8 cellular contexts compared by ENCODE assay signal in genomic region chr10:114470956-114471905, GRCh38.
DNase-seq lines count a peak whose midpoint lies in the region; ATAC-seq and TF ChIP-seq lines count a peak whose summit lies in the region.

No MANE protein-coding gene starts in this region.

- no peak overlapping the region for H3K4ac ChIP-seq in IMR-90 (ENCODE audit: low read depth, low read length)

- H3K23ac ChIP-seq in IMR-90 (ENCODE audit: low read depth, low read length) = no peak overlapping the region

- WGBS in IMR-90 (ENCODE audit: extremely low coverage in 2 of 2, insufficient read length in 1 of 2), 2 experiments = no CpG with 5 or more reads among the region's 11 CpGs
- 33 to 38% (median 37%) methylated on average over 11 of the region's 11 CpGs for WGBS in ovary, 3 donors
- WGBS in transverse colon (ENCODE audit: low coverage in 1 of 2), 2 donors = 34 to 59% methylated on average over 3 to 11 of the region's 11 CpGs

- H3K9me1 ChIP-seq in IMR-90 (ENCODE audit: insufficient read depth, low read length) = no peaks in the 10 kb centered on the region

- H3K27me3 ChIP-seq in IMR-90 (ENCODE audit: control insufficient read depth, insufficient read depth, low read length) (peaks cover 2% of the 10 kb centered on the region; the same call in 1 of the 2 replicates), ovary (no peaks in the 10 kb centered on the region), transverse colon (no peaks in the 10 kb centered on the region)

- H4K5ac ChIP-seq in IMR-90 (ENCODE audit: low read depth, low read length) = no peak overlapping the region

- intact Hi-C loops in IMR-90 (cut with micrococcal nuclease) = loop anchor here (1.0 to 2.0 kb wide), 4 partner anchors 77 to 316 kb away; no protein-coding TSS in a partner anchor
- intact Hi-C loops in ovary (cut with DNase I) = loop anchor here (2.0 to 10.0 kb wide), 3 partner anchors 71 to 314 kb away; no protein-coding TSS in a partner anchor
- intact Hi-C loops in transverse colon (cut with DNase I; ENCODE audit: low total_unique reads) = no loop called here

- no peaks in the 10 kb centered on the region for H3K9me3 ChIP-seq in IMR-90 (ENCODE audit: control insufficient read depth, insufficient read depth, low read length)
- H3K9me3 ChIP-seq in ovary = no peaks in the 10 kb centered on the region
- H3K9me3 ChIP-seq in transverse colon = no peaks in the 10 kb centered on the region

- no peak overlapping the region for H3K4me3 ChIP-seq in IMR-90 (ENCODE audit: insufficient read depth, low read depth, low read length)
- H3K4me3 ChIP-seq in foreskin fibroblast (ENCODE audit: low read depth in 1 of 2, low read length in 2 of 2) = no peak overlapping the region
- no peak overlapping the region for H3K4me3 ChIP-seq in ovary
- H3K4me3 ChIP-seq in transverse colon = no peak overlapping the region

- H3K18ac ChIP-seq in IMR-90 (ENCODE audit: low read depth, low read length) = no peak overlapping the region

- no peak overlapping the region for H3K14ac ChIP-seq in IMR-90 (replicated peaks; ENCODE audit: low read depth, low read length)

- in situ Hi-C loops in IMR-90 (cut with MboI; ENCODE audit: low sequenced_read_pairs) (loop anchor here (5.0 to 25.0 kb wide), 4 partner anchors 76 to 666 kb away; no protein-coding TSS in a partner anchor), transverse colon (cut with MboI; ENCODE audit: low pct_ligation_motif_present in 1 of 4, low pct_unique_long_range_greater_than_20kb in 1 of 4, low sequenced_read_pairs in 3 of 4) (loop anchor here in 3 of 4 donors (5.0 to 25.0 kb wide), 5 partner anchors 76 to 316 kb away; no protein-coding TSS in a partner anchor)

- no peak overlapping the region for H3K9ac ChIP-seq in IMR-90 (ENCODE audit: low read depth, low read length)

- H3K4me1 ChIP-seq in IMR-90 (ENCODE audit: control insufficient read depth, insufficient read depth, low read length) = no peaks in the 10 kb centered on the region
- peaks cover 2% of the 10 kb centered on the region for H3K4me1 ChIP-seq in ovary (ENCODE audit: insufficient read depth)
- peaks cover 0 to 26% (median 10%) of the 10 kb centered on the region in 4 donors for H3K4me1 ChIP-seq in transverse colon

- H2AK5ac ChIP-seq in IMR-90 (ENCODE audit: low read depth, low read length) = no peak overlapping the region

- no peak overlapping the region for H2BK20ac ChIP-seq in IMR-90 (ENCODE audit: low read depth, low read length)

- ATAC-seq in GM21576 (IDR thresholded peaks at IDR 0.05; ENCODE audit: unreplicated experiment) = peak; percentile 89
- peak; percentile 98 for ATAC-seq in IMR-90 (ENCODE audit: low read depth)

- no peak overlapping the region for H3K56ac ChIP-seq in IMR-90 (ENCODE audit: extremely low read depth, insufficient read depth, low read length)

- no peak overlapping the region for H2AK9ac ChIP-seq in IMR-90 (replicated peaks; ENCODE audit: low read depth, low read length, poor library complexity)

- H2BK5ac ChIP-seq in IMR-90 (ENCODE audit: low read depth, low read length, poor library complexity, severe bottlenecking) = no peak overlapping the region

- TF ChIP-seq POLR2A in IMR-90 (IDR thresholded peaks at IDR 0.05; ENCODE audit: low read depth, low read length) (no peak), ovary (IDR thresholded peaks at IDR 0.05) (no peak), transverse colon (IDR thresholded peaks at IDR 0.05) (no peak)

- DNase-seq in ELF-1 (ENCODE audit: low read depth, low spot score) = peak; percentile 50
- DNase-seq in IMR-90 = peak; percentile 77
- DNase-seq in RPMI7951 (ENCODE audit: low read depth) = peak; percentile 52
- DNase-seq in activated effector memory CD4-positive, alpha-beta T cell treated with Interleukin-2 at 50 U/mL for 16 hours = peak; percentile 46
- peak; percentile 56 to 87 for DNase-seq in foreskin fibroblast
- DNase-seq in ovary = peak; percentile 58 to 76 (median 72)
- DNase-seq in transverse colon = peak; percentile 74

- H4K20me1 ChIP-seq in IMR-90 (ENCODE audit: insufficient read depth, low read length) = peaks cover 5% of the 10 kb centered on the region; the same call in 1 of the 2 replicates

- H3K4me2 ChIP-seq in IMR-90 (ENCODE audit: low read depth, low read length) = no peak overlapping the region

- H3K79me1 ChIP-seq in IMR-90 (ENCODE audit: low read depth in 1 of 2, low read length in 2 of 2) = no peaks in the 10 kb centered on the region; a peak in 1 of 4 replicates

- POLR2A ChIA-PET in IMR-90 (lab: Charles Lee; ENCODE audit: unreplicated experiment) = no interaction called here

- H2BK15ac ChIP-seq in IMR-90 (ENCODE audit: low read depth, low read length) = no peak overlapping the region

- CTCF ChIA-PET in IMR-90 (lab: Yijun Ruan, JAX) = interaction anchor here (0.6 to 2.1 kb wide), 14 partner anchors 11 to 308 kb away, joined by 3 to 8 read pairs (median 4); no protein-coding TSS in a partner anchor

- H3K27ac ChIP-seq in IMR-90 (ENCODE audit: insufficient read depth, low read length) = no peak overlapping the region
- H3K27ac ChIP-seq in ovary = peak overlapping the region; percentile 15 to 43
- H3K27ac ChIP-seq in transverse colon = peak overlapping the region; percentile 41 to 64 (median 46)

- H3K36me3 ChIP-seq in IMR-90 (ENCODE audit: control insufficient read depth, insufficient read depth, low read length) (no peaks in the 10 kb centered on the region), ovary (no peaks in the 10 kb centered on the region), transverse colon (no peaks in the 10 kb centered on the region)

- no peak overlapping the region for H2BK120ac ChIP-seq in IMR-90 (ENCODE audit: low read depth, low read length)

- TF ChIP-seq RAD21 in IMR-90 (IDR thresholded peaks at IDR 0.05; ENCODE audit: low read length) = peak; percentile 83

- TF ChIP-seq EP300 in ovary (IDR thresholded peaks at IDR 0.05) (no peak), transverse colon (IDR thresholded peaks at IDR 0.05; ENCODE audit: low read depth) (no peak)

- no TSS peak for BruUV-seq in IMR-90 (replicated peaks; lab: Mats Ljungman, UMichigan)

- H2AFZ ChIP-seq in IMR-90 (replicated peaks; ENCODE audit: low read length, poor library complexity) = no peak overlapping the region

- dilution Hi-C loops in IMR-90 (cut with HindIII; ENCODE audit: low sequenced_read_pairs, unreplicated experiment) = no loop called here

- H4K91ac ChIP-seq in IMR-90 (ENCODE audit: insufficient read depth, low read depth, low read length) = no peak overlapping the region

- no peak overlapping the region for H4K8ac ChIP-seq in IMR-90 (ENCODE audit: low read depth in 2 of 2, low read length in 2 of 2)

- peak; percentile 86 for TF ChIP-seq CTCF in IMR-90 (conservative IDR thresholded peaks at IDR 0.05; ENCODE audit: low read depth, low read length)
- peak; percentile 92 for TF ChIP-seq CTCF in foreskin fibroblast (IDR thresholded peaks at IDR 0.05; ENCODE audit: low read depth, low read length)
- peak; percentile 68 to 82 (median 79) for TF ChIP-seq CTCF in ovary (IDR thresholded peaks at IDR 0.05)
- TF ChIP-seq CTCF in transverse colon (IDR thresholded peaks at IDR 0.05) = peak; percentile 89 to 93 (median 92)

TF ChIP-seq in IMR-90, 13 proteins besides CTCF, POLR2A, EP300 and RAD21:
- TF ChIP-seq MXI1 (IDR thresholded peaks at IDR 0.05; ENCODE audit: borderline replicate concordance, low read depth, low read length) (no peak), SMC3 (IDR thresholded peaks at IDR 0.05; ENCODE audit: low read depth, low read length) (peak; percentile 77)
